ENCODE assay signal across 1 cellular context in the genomic region with DNA sequence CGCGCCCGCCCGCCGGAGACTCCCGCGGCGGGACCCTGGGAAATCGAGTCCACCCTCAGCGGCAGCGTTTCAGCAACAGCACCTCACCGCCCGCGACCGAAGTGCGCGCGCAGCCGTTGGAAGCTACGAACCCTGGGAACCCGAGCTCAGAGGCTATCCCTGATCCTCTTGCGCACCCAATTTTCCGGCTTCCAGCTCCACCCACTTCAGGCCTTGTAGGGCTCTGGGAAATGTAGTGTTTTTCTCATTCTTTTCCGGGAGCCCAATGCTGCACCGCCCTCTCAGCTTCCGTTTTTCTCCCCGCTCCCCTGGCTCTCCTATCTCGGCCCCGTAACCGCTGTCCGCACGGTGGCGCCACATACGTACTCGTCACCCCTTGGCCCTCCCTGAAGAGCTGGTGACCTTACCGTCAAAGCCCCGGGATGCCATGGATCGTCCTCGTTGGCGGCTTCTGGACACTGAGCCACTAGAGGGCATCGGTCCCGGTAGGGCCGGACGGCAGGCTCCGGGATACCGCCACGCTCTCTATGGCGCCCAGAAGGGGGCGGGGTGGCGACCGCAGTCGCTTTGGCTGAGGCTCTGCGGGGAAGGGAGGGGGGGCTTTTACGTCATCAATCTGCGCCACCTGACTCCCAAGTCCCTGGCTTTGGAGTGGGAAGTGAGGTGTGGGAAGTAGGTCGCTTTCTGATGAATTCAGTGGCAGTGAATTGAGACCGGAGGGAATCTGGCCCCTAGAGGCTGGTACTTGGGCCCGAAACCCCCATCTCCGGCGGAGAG.
TF ChIP-seq lines count a peak whose summit lies in the region.

Gene ODR4, plus strand, starts transcription at position 687 of the 777 bp plus-strand sequence. CDS start 3,948 bp downstream, outside the sequence.
Gene TPR, minus strand, starts transcription at position 102 of the 777 bp plus-strand sequence. CDS start 225 bp downstream, outside the sequence.

TF ChIP-seq in GM23338, 12 proteins besides CTCF, POLR2A, EP300 and RAD21 (continued from another document):
- TF ChIP-seq, protein P1, sequence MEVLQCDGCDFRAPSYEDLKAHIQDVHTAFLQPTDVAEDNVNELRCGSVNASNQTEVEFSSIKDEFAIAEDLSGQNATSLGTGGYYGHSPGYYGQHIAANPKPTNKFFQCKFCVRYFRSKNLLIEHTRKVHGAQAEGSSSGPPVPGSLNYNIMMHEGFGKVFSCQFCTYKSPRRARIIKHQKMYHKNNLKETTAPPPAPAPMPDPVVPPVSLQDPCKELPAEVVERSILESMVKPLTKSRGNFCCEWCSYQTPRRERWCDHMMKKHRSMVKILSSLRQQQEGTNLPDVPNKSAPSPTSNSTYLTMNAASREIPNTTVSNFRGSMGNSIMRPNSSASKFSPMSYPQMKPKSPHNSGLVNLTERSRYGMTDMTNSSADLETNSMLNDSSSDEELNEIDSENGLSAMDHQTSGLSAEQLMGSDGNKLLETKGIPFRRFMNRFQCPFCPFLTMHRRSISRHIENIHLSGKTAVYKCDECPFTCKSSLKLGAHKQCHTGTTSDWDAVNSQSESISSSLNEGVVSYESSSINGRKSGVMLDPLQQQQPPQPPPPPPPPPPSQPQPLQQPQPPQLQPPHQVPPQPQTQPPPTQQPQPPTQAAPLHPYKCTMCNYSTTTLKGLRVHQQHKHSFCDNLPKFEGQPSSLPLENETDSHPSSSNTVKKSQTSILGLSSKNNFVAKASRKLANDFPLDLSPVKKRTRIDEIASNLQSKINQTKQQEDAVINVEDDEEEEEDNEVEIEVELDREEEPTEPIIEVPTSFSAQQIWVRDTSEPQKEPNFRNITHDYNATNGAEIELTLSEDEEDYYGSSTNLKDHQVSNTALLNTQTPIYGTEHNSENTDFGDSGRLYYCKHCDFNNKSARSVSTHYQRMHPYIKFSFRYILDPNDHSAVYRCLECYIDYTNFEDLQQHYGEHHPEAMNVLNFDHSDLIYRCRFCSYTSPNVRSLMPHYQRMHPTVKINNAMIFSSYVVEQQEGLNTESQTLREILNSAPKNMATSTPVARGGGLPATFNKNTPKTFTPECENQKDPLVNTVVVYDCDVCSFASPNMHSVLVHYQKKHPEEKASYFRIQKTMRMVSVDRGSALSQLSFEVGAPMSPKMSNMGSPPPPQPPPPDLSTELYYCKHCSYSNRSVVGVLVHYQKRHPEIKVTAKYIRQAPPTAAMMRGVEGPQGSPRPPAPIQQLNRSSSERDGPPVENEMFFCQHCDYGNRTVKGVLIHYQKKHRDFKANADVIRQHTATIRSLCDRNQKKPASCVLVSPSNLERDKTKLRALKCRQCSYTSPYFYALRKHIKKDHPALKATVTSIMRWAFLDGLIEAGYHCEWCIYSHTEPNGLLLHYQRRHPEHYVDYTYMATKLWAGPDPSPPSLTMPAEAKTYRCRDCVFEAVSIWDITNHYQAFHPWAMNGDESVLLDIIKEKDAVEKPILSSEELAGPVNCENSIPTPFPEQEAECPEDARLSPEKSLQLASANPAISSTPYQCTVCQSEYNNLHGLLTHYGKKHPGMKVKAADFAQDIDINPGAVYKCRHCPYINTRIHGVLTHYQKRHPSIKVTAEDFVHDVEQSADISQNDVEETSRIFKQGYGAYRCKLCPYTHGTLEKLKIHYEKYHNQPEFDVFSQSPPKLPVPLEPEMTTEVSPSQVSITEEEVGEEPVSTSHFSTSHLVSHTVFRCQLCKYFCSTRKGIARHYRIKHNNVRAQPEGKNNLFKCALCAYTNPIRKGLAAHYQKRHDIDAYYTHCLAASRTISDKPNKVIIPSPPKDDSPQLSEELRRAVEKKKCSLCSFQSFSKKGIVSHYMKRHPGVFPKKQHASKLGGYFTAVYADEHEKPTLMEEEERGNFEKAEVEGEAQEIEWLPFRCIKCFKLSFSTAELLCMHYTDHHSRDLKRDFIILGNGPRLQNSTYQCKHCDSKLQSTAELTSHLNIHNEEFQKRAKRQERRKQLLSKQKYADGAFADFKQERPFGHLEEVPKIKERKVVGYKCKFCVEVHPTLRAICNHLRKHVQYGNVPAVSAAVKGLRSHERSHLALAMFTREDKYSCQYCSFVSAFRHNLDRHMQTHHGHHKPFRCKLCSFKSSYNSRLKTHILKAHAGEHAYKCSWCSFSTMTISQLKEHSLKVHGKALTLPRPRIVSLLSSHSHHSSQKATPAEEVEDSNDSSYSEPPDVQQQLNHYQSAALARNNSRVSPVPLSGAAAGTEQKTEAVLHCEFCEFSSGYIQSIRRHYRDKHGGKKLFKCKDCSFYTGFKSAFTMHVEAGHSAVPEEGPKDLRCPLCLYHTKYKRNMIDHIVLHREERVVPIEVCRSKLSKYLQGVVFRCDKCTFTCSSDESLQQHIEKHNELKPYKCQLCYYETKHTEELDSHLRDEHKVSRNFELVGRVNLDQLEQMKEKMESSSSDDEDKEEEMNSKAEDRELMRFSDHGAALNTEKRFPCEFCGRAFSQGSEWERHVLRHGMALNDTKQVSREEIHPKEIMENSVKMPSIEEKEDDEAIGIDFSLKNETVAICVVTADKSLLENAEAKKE (CRISPR knock-in tag; IDR thresholded peaks at IDR 0.05) = no peak
